24 cellular contexts compared by ENCODE assay signal in genomic region chr14:57371013-57371412, GRCh38. TPM values are rescaled to one million over a fixed set of nuclear protein-coding genes. Genes with fewer than 3 reads are reported as not detected.
DNase-seq lines count a peak whose midpoint lies in the region; ATAC-seq, FAIRE-seq and TF ChIP-seq lines count a peak whose summit lies in the region.
"Had no signal": no experiment of that assay in that cellular context is flagged by ENCODE, and none has a peak within 500 bp of the region (broad histone marks: within the 10 kb centered on the region; RNA-seq: fewer than 3 reads in every experiment).

No MANE protein-coding gene starts in this region.

- no peak for TF ChIP-seq CTCF in PC-9 (conservative IDR thresholded peaks at IDR 0.05)
- no peak for TF ChIP-seq CTCF in retinal pigment epithelial cell (conservative IDR thresholded peaks at IDR 0.05; ENCODE audit: low read depth, low read length)

- FAIRE-seq in HTR-8/SVneo (lab: Jason Lieb, UNC), result peak; percentile 72
- FAIRE-seq: A204.1, D721Med, GM12892 had no signal

- H3K36me3 ChIP-seq in PC-9 (ENCODE audit: low read depth), result no peaks in the 10 kb centered on the region
- H3K36me3 ChIP-seq: BE2C; BLaER1 treated with 17β-estradiol and CSF1 and Interleukin-3, amounts not matched to agents 10 nM and 100 nM had no signal

- no peaks in the 10 kb centered on the region for H4K20me1 ChIP-seq in PC-9 (ENCODE audit: insufficient read depth)
- H4K20me1 ChIP-seq: BLaER1 treated with 17β-estradiol and CSF1 and Interleukin-3, amounts not matched to agents 10 nM and 100 nM had no signal

- CTCF ChIA-PET in activated CD4-positive, alpha-beta T cell treated with anti-CD3 and anti-CD28 coated beads, Interleukin-2, amount 10 ng/mL, durations not matched to agents 7 days and 5 days (lab: Charles Lee), result no interaction called here
- CTCF ChIA-PET in PC-9 (lab: Charles Lee), result no interaction called here
- CTCF ChIA-PET in activated CD4-positive, alpha-beta memory T cell treated with anti-CD3 and anti-CD28 coated beads for 36 hours (lab: Charles Lee), result no interaction called here

- H3F3A ChIP-seq in PC-9 (ENCODE audit: insufficient read depth, low read depth), result no peaks in the 10 kb centered on the region

- H3K9me2 ChIP-seq in PC-9 (ENCODE audit: insufficient read depth), result no peaks in the 10 kb centered on the region

- no peak overlapping the region for H3K4me3 Mint-ChIP-seq in activated CD4-positive, alpha-beta T cell treated with anti-CD3 and anti-CD28 coated beads, Interleukin-2, amount 10 ng/mL, durations not matched to agents 7 days and 5 days
- H3K4me3 Mint-ChIP-seq in activated T-cell treated with anti-CD3 and anti-CD28 coated beads, Interleukin-2, amount 50 U/mL, for 4 hours, result no peak overlapping the region
- no peak overlapping the region for H3K4me3 Mint-ChIP-seq in activated CD4-positive, alpha-beta memory T cell treated with anti-CD3 and anti-CD28 coated beads for 36 hours
- H3K4me3 Mint-ChIP-seq: CD14-positive monocyte; CD4-positive, alpha-beta T cell; CD8-positive, alpha-beta memory T cell; GM23338; H9 had no signal

- H3K79me2 ChIP-seq in PC-9 (ENCODE audit: low read depth), result no peaks in the 10 kb centered on the region

- H3K4me3 ChIP-seq in PC-9 (no peak overlapping the region), retinal pigment epithelial cell (ENCODE audit: low read length) (no peak overlapping the region)
- H3K4me3 ChIP-seq: BLaER1 treated with 17β-estradiol and CSF1 and Interleukin-3, amounts not matched to agents 10 nM and 100 nM; GM23338 had no signal

- no peaks in the 10 kb centered on the region for H3K9me3 ChIP-seq in PC-9 (ENCODE audit: insufficient read depth, low read depth)
- H3K9me3 ChIP-seq: BE2C had no signal

- ATAC-seq in activated T-cell treated with anti-CD3 and anti-CD28 coated beads, Interleukin-2, amount 50 U/mL, for 4 hours, result no peak
- ATAC-seq: GM23338, HCT116 had no signal

- H2AFZ ChIP-seq in PC-9, result peak overlapping the region; percentile 64; the same call in 1 of the 2 replicates

- H3K9me3 Mint-ChIP-seq in activated CD4-positive, alpha-beta T cell treated with anti-CD3 and anti-CD28 coated beads, Interleukin-2, amount 10 ng/mL, durations not matched to agents 7 days and 5 days, result no peaks in the 10 kb centered on the region
- H3K9me3 Mint-ChIP-seq in activated T-cell treated with anti-CD3 and anti-CD28 coated beads, Interleukin-2, amount 50 U/mL, for 4 hours, result peaks cover 3% of the 10 kb centered on the region
- H3K9me3 Mint-ChIP-seq in activated CD4-positive, alpha-beta memory T cell treated with anti-CD3 and anti-CD28 coated beads for 36 hours, result peaks cover 11% of the 10 kb centered on the region
- H3K9me3 Mint-ChIP-seq: CD4-positive, alpha-beta T cell had no signal

- peaks cover 22% of the 10 kb centered on the region for H3K27me3 Mint-ChIP-seq in activated CD4-positive, alpha-beta T cell treated with anti-CD3 and anti-CD28 coated beads, Interleukin-2, amount 10 ng/mL, durations not matched to agents 7 days and 5 days
- H3K27me3 Mint-ChIP-seq in activated T-cell treated with anti-CD3 and anti-CD28 coated beads, Interleukin-2, amount 50 U/mL, for 4 hours (ENCODE audit: low read depth), result peaks cover 13% of the 10 kb centered on the region
- H3K27me3 Mint-ChIP-seq in activated CD4-positive, alpha-beta memory T cell treated with anti-CD3 and anti-CD28 coated beads for 36 hours, result peaks cover 12% of the 10 kb centered on the region

- no peak for DNase-seq in activated CD4-positive, alpha-beta T cell treated with anti-CD3 and anti-CD28 coated beads, Interleukin-2, amount 10 ng/mL, durations not matched to agents 7 days and 5 days
- DNase-seq in activated CD4-positive, alpha-beta T cell treated with anti-CD3 and anti-CD28 coated beads, Interleukin-2, amount 50 U/mL, for 1 hour, result no peak
- DNase-seq in HTR-8/SVneo (ENCODE audit: insufficient read length, low spot score), result no peak
- no peak for DNase-seq in PC-9
- DNase-seq in retinal pigment epithelial cell (ENCODE audit: low read depth), result peak; percentile 28
- no peak for DNase-seq in activated T-cell treated with anti-CD3 and anti-CD28 coated beads, Interleukin-2, amount 50 U/mL, for 4 hours
- DNase-seq in activated CD4-positive, alpha-beta memory T cell treated with anti-CD3 and anti-CD28 coated beads for 36 hours, result no peak
- DNase-seq in cerebellar cortex (ENCODE audit: low spot score), result no peak
- DNase-seq: ACHN; AML-193; BE2C; CD4-positive, alpha-beta T cell; CD8-positive, alpha-beta memory T cell; DMS 273 treated with DMSO at 0.1 percent for 48 hours; DMS79 treated with DMSO at 0.1 percent for 48 hours; H9 had no signal

- H3K36me3 Mint-ChIP-seq in activated CD4-positive, alpha-beta T cell treated with anti-CD3 and anti-CD28 coated beads, Interleukin-2, amount 10 ng/mL, durations not matched to agents 7 days and 5 days (ENCODE audit: low read depth), result no peaks in the 10 kb centered on the region
- no peaks in the 10 kb centered on the region for H3K36me3 Mint-ChIP-seq in activated T-cell treated with anti-CD3 and anti-CD28 coated beads, Interleukin-2, amount 50 U/mL, for 4 hours (ENCODE audit: insufficient read depth)
- no peaks in the 10 kb centered on the region for H3K36me3 Mint-ChIP-seq in activated CD4-positive, alpha-beta memory T cell treated with anti-CD3 and anti-CD28 coated beads for 36 hours
- H3K36me3 Mint-ChIP-seq: CD14-positive monocyte; CD8-positive, alpha-beta memory T cell had no signal

- H3K27ac ChIP-seq in PC-9, result no peak overlapping the region
- H3K27ac ChIP-seq: 22Rv1; BLaER1 treated with 17β-estradiol and CSF1 and Interleukin-3, amounts not matched to agents 10 nM and 100 nM had no signal

- no peak overlapping the region for H3K4me2 ChIP-seq in PC-9
- H3K4me2 ChIP-seq: BLaER1 treated with 17β-estradiol and CSF1 and Interleukin-3, amounts not matched to agents 10 nM and 100 nM; GM23338 had no signal

- no peaks in the 10 kb centered on the region for H3K4me1 ChIP-seq in PC-9 (replicated peaks; ENCODE audit: insufficient read depth)
- H3K4me1 ChIP-seq: BE2C; BLaER1 treated with 17β-estradiol and CSF1 and Interleukin-3, amounts not matched to agents 10 nM and 100 nM had no signal

- no TSS peak for BruUV-seq in PC-9 (replicated peaks; lab: Mats Ljungman, UMichigan)

- peak overlapping the region; percentile 62 for H3K27ac Mint-ChIP-seq in activated CD4-positive, alpha-beta T cell treated with anti-CD3 and anti-CD28 coated beads, Interleukin-2, amount 10 ng/mL, durations not matched to agents 7 days and 5 days
- H3K27ac Mint-ChIP-seq in activated CD4-positive, alpha-beta memory T cell treated with anti-CD3 and anti-CD28 coated beads for 36 hours, result no peak overlapping the region
- H3K27ac Mint-ChIP-seq: CD4-positive, alpha-beta T cell; CD8-positive, alpha-beta memory T cell; GM23338; H9 had no signal

- POLR2A ChIA-PET in activated CD4-positive, alpha-beta T cell treated with anti-CD3 and anti-CD28 coated beads, Interleukin-2, amount 10 ng/mL, durations not matched to agents 7 days and 5 days (lab: Charles Lee), result no interaction called here
- POLR2A ChIA-PET in PC-9 (lab: Charles Lee; ENCODE audit: unreplicated experiment), result no interaction called here
- POLR2A ChIA-PET in activated CD4-positive, alpha-beta memory T cell treated with anti-CD3 and anti-CD28 coated beads for 36 hours (lab: Charles Lee), result no interaction called here

- no peaks in the 10 kb centered on the region for H3K27me3 ChIP-seq in PC-9 (ENCODE audit: insufficient read depth, low read depth)
- H3K27me3 ChIP-seq: BLaER1 treated with 17β-estradiol and CSF1 and Interleukin-3, amounts not matched to agents 10 nM and 100 nM had no signal

- intact Hi-C loops in PC-9 (cut with micrococcal nuclease; ENCODE audit: unreplicated experiment), result no loop called here
- intact Hi-C loops in activated CD4-positive, alpha-beta memory T cell treated with anti-CD3 and anti-CD28 coated beads for 36 hours (cut with micrococcal nuclease), result no loop called here

- H3K4me1 Mint-ChIP-seq in activated CD4-positive, alpha-beta T cell treated with anti-CD3 and anti-CD28 coated beads, Interleukin-2, amount 10 ng/mL, durations not matched to agents 7 days and 5 days, result no peaks in the 10 kb centered on the region
- H3K4me1 Mint-ChIP-seq in activated T-cell treated with anti-CD3 and anti-CD28 coated beads, Interleukin-2, amount 50 U/mL, for 4 hours (ENCODE audit: low read depth), result no peaks in the 10 kb centered on the region
- no peaks in the 10 kb centered on the region for H3K4me1 Mint-ChIP-seq in activated CD4-positive, alpha-beta memory T cell treated with anti-CD3 and anti-CD28 coated beads for 36 hours (ENCODE audit: low read depth)
- H3K4me1 Mint-ChIP-seq: CD14-positive monocyte; CD8-positive, alpha-beta memory T cell had no signal

RNA-seq across cellular contexts. Expression of gene NAA30, which starts 19.4 kb away (rescaled TPM):
- total RNA-seq in activated CD4-positive, alpha-beta T cell treated with anti-CD3 and anti-CD28 coated beads, Interleukin-2, amount 10 ng/mL, durations not matched to agents 7 days and 5 days, result 10 to 100 TPM; 16.3 to 18.2 TPM
- total RNA-seq in PC-9 (2021), result 11.7 and 14.2 TPM in 2 replicates
- 10 to 100 TPM; 17.9 to 24.0 (median 21.6) TPM for total RNA-seq in activated T-cell treated with anti-CD3 and anti-CD28 coated beads, Interleukin-2, amount 50 U/mL, for 4 hours
- 10 to 100 TPM; 14.4 to 16.9 TPM for total RNA-seq in activated CD4-positive, alpha-beta memory T cell treated with anti-CD3 and anti-CD28 coated beads for 36 hours
